In the genomic region with DNA sequence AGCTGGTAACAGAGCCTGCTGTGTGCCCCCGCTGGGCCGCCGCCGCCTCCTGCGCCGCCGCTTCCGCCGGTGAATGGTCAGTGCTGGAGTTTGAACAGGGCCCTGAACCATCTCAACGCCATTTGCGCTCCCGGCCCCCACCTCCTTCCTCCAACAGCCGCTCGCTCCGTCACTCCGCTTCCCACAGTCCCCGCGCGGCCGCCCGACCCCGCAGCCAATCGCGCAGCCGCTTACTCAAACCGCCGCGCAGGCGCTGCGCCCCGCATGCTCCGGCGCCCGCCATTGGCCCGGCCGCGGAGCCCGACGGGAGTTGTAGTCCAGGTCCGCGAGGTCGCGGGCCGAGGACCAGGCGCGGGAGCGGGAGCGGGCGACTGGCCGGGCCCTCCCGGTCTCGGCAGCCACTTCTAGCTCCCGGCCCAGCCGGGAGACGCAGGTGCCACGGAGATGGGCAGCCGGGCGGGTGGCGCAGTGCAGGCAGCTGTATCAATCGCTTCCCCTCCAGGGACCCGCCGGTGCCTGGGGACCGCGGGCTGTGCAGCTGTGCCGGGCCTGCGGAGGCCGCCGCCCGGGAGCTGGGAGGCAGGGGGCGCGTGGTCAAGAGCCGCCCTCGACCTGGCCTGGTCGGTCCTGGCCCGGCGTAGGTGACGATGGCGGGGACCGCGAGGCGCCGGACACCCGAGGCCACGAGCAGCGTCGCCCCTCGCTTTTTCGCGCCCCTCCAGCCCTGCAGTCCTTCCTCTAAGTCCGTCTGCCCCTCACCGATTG, we compare ENCODE assay signal across 8 cellular contexts. TPM values are rescaled to one million over a fixed set of nuclear protein-coding genes. Genes with fewer than 3 reads are reported as not detected.
DNase-seq lines count a peak whose midpoint lies in the region; TF ChIP-seq lines count a peak whose summit lies in the region.

A gene with protein sequence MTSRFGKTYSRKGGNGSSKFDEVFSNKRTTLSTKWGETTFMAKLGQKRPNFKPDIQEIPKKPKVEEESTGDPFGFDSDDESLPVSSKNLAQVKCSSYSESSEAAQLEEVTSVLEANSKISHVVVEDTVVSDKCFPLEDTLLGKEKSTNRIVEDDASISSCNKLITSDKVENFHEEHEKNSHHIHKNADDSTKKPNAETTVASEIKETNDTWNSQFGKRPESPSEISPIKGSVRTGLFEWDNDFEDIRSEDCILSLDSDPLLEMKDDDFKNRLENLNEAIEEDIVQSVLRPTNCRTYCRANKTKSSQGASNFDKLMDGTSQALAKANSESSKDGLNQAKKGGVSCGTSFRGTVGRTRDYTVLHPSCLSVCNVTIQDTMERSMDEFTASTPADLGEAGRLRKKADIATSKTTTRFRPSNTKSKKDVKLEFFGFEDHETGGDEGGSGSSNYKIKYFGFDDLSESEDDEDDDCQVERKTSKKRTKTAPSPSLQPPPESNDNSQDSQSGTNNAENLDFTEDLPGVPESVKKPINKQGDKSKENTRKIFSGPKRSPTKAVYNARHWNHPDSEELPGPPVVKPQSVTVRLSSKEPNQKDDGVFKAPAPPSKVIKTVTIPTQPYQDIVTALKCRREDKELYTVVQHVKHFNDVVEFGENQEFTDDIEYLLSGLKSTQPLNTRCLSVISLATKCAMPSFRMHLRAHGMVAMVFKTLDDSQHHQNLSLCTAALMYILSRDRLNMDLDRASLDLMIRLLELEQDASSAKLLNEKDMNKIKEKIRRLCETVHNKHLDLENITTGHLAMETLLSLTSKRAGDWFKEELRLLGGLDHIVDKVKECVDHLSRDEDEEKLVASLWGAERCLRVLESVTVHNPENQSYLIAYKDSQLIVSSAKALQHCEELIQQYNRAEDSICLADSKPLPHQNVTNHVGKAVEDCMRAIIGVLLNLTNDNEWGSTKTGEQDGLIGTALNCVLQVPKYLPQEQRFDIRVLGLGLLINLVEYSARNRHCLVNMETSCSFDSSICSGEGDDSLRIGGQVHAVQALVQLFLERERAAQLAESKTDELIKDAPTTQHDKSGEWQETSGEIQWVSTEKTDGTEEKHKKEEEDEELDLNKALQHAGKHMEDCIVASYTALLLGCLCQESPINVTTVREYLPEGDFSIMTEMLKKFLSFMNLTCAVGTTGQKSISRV (N-terminal part only) (minus strand): TSS at position 173 of the 765 bp plus-strand sequence. CDS start 3,723 bp downstream, outside the sequence.

- H3K4me1 ChIP-seq in HAP-1, result peaks cover 12% of the 10 kb centered on the region

- in situ Hi-C loops in G401 (cut with HindIII; ENCODE audit: low sequenced_read_pairs), result no loop called here
- in situ Hi-C loops in HAP-1 (cut with MboI; ENCODE audit: low sequenced_read_pairs), result no loop called here

- peaks cover 11% of the 10 kb centered on the region for H3K36me3 ChIP-seq in HAP-1 (replicated peaks)
- peaks cover 31% of the 10 kb centered on the region for H3K36me3 ChIP-seq in MG63

- no peak for TF ChIP-seq CTCF in nephron progenitor cell (IDR thresholded peaks at IDR 0.05)

- peak; percentile 93 for DNase-seq in G401 (ENCODE audit: low spot score)
- DNase-seq in HAP-1 (ENCODE audit: low spot score in 2 of 2), result peak; percentile 87 to 94
- peak; percentile 94 for DNase-seq in MG63
- peak; percentile 15 for DNase-seq in SIG-M5 (lab: John Stamatoyannopoulos, UW)
- DNase-seq in activated gamma-delta T cell (lab: John Stamatoyannopoulos, UW), result peak; percentile 95
- DNase-seq in fibroblast of the conjunctiva (ENCODE audit: low read depth), result peak; percentile 80
- DNase-seq in nephron progenitor cell, result peak; percentile 96

- H3K4me3 ChIP-seq in HAP-1, result peak within 1 kb of the TSS; percentile 83
- H3K4me3 ChIP-seq in MG63, result peak within 1 kb of the TSS; percentile 98

- peaks cover 28% of the 10 kb centered on the region for H3K36me3 Mint-ChIP-seq in nephron progenitor cell (ENCODE audit: low read depth)
- peaks cover 30% of the 10 kb centered on the region for H3K36me3 Mint-ChIP-seq in stimulated activated naive CD8-positive, alpha-beta T cell treated with anti-CD3 and anti-CD28 coated beads, Interleukin-15, Interleukin-2, amounts not matched to agents 100 ng/mL and 50 ng/mL, for 24 hours (ENCODE audit: low read depth)

- H3K27me3 Mint-ChIP-seq in nephron progenitor cell (ENCODE audit: low read depth, poor library complexity), result no peaks in the 10 kb centered on the region
- no peaks in the 10 kb centered on the region for H3K27me3 Mint-ChIP-seq in stimulated activated naive CD8-positive, alpha-beta T cell treated with anti-CD3 and anti-CD28 coated beads, Interleukin-15, Interleukin-2, amounts not matched to agents 100 ng/mL and 50 ng/mL, for 24 hours

- peaks cover 55% of the 10 kb centered on the region for H3K4me1 Mint-ChIP-seq in nephron progenitor cell
- H3K4me1 Mint-ChIP-seq in stimulated activated naive CD8-positive, alpha-beta T cell treated with anti-CD3 and anti-CD28 coated beads, Interleukin-15, Interleukin-2, amounts not matched to agents 100 ng/mL and 50 ng/mL, for 24 hours (ENCODE audit: low read depth), result peaks cover 67% of the 10 kb centered on the region

- H3K27me3 ChIP-seq in HAP-1 (ENCODE audit: low read depth) (no peaks in the 10 kb centered on the region), MG63 (no peaks in the 10 kb centered on the region)

- H3K9me3 Mint-ChIP-seq in nephron progenitor cell, result no peaks in the 10 kb centered on the region
- H3K9me3 Mint-ChIP-seq in stimulated activated naive CD8-positive, alpha-beta T cell treated with anti-CD3 and anti-CD28 coated beads, Interleukin-15, Interleukin-2, amounts not matched to agents 100 ng/mL and 50 ng/mL, for 24 hours, result no peaks in the 10 kb centered on the region

- H3K9me3 ChIP-seq in HAP-1 (no peaks in the 10 kb centered on the region), MG63 (no peaks in the 10 kb centered on the region)

- H3K27ac Mint-ChIP-seq in nephron progenitor cell, result peak within 1 kb of the TSS; percentile 97
- peak within 1 kb of the TSS; percentile 94 for H3K27ac Mint-ChIP-seq in stimulated activated naive CD8-positive, alpha-beta T cell treated with anti-CD3 and anti-CD28 coated beads, Interleukin-15, Interleukin-2, amounts not matched to agents 100 ng/mL and 50 ng/mL, for 24 hours

- H3K4me3 Mint-ChIP-seq in nephron progenitor cell, result peak within 1 kb of the TSS; percentile 98
- H3K4me3 Mint-ChIP-seq in stimulated activated naive CD8-positive, alpha-beta T cell treated with anti-CD3 and anti-CD28 coated beads, Interleukin-15, Interleukin-2, amounts not matched to agents 100 ng/mL and 50 ng/mL, for 24 hours, result peak within 1 kb of the TSS; percentile 99

RNA-seq across cellular contexts. Expression of the gene that starts here (rescaled TPM):
- total RNA-seq in G401 (2014; rRNA removed; shearing (Covaris generic)), result 28.2 and 39.5 TPM in 2 replicates
- 15.4 and 33.7 TPM in 2 replicates for total RNA-seq in MG63 (2014; rRNA removed; shearing (Covaris generic); ENCODE audit: low replicate concordance)

Comparison
In these comparisons a context has a peak if more than half of its experiments do, and no peak if none do; other contexts are left out.
1. Peak in every context shown above with its lines: DNase-seq and H3K4me3 ChIP-seq.
2. DNase-seq: peak in every context shown above with its lines; median percentile 96 in nephron progenitor cell; 95 in activated gamma-delta T cell; 94 in MG63; 93 in G401; 90 in HAP-1; 80 in fibroblast of the conjunctiva; 15 in SIG-M5.